In the genomic region with DNA sequence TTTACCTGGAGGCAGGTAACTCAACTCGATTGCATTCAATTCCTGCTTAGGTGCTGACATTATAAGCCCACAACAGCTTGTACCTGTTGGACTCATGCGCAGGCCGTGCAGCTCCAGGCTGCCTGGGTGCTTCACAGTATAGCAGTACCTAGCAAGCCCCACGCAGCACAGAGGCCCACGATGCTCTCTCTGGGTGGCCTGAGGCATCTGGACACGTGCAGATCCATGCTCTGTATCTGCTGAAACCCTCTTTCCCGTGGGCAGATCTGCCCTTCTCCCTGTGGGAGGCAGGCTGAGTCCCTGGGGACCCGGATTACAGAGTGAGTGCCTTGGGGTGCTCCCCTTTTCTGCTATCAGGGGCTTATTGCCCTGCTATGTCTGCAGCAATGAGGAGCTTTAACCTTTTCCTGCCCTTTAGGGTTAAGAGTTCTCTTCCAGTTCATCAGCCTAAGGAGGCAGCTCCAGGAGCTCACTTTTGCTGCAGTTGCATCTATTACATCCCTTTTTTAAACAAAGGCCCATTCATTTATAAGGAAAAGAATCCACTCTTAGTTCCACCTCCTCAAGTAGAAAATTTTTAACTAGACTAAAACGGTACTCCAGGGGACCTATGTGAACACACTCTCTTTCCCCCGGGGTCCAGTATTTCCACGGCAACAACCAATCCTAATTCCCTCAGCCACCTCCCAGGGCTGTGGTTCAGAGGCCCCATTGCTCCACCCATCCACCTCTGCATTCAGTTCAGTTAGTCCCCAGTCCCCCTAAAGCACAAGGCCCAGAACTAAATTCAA, we compare ENCODE assay signal across 14 cellular contexts. TPM values are rescaled to one million over a fixed set of nuclear protein-coding genes. Genes with fewer than 3 reads are reported as not detected.
DNase-seq lines count a peak whose midpoint lies in the region; ATAC-seq and TF ChIP-seq lines count a peak whose summit lies in the region.
"Had no signal": no experiment of that assay in that cellular context is flagged by ENCODE, and none has a peak within 500 bp of the region (broad histone marks: within the 10 kb centered on the region; RNA-seq: fewer than 3 reads in every experiment).

No MANE protein-coding gene starts in this region.

- no peaks in the 10 kb centered on the region for H3K27me3 Mint-ChIP-seq in T-helper 1 cell treated with Interleukin-12 subunit alpha and Interleukin-12 subunit beta and Interleukin-4 antibody, amounts not matched to agents 30 μg/mL and 1 μg/mL, for 36 hours (ENCODE audit: low read depth)

- H3K4me3 Mint-ChIP-seq in T-helper 1 cell treated with Interleukin-12 subunit alpha and Interleukin-12 subunit beta and Interleukin-4 antibody, amounts not matched to agents 30 μg/mL and 1 μg/mL, for 36 hours: no peak overlapping the region

- H3K36me3 Mint-ChIP-seq in T-helper 1 cell treated with Interleukin-12 subunit alpha and Interleukin-12 subunit beta and Interleukin-4 antibody, amounts not matched to agents 30 μg/mL and 1 μg/mL, for 36 hours (ENCODE audit: low read depth): peaks cover 29% of the 10 kb centered on the region

- ATAC-seq in sciatic nerve (peak; percentile 33), HG03565 (IDR thresholded peaks at IDR 0.05; ENCODE audit: unreplicated experiment) (no peak)
- ATAC-seq: left cardiac atrium had no signal

- H3K4me3 ChIP-seq in SJCRH30 (no peak overlapping the region), BE2C (ENCODE audit: low read depth, low read length) (no peak overlapping the region)
- no peak overlapping the region for H3K4me3 ChIP-seq in effector memory CD4-positive, alpha-beta T cell (ENCODE audit: insufficient read depth, low read depth, low read length, poor library complexity, severe bottlenecking)
- H3K4me3 ChIP-seq: ascending aorta, upper lobe of left lung had no signal

- H3K9me3 ChIP-seq in SJCRH30 (replicated peaks): no peaks in the 10 kb centered on the region; the same call in 1 of the 2 replicates
- no peaks in the 10 kb centered on the region for H3K9me3 ChIP-seq in effector memory CD4-positive, alpha-beta T cell (ENCODE audit: control insufficient read depth, low read length)
- no peaks in the 10 kb centered on the region for H3K9me3 ChIP-seq in BE2C
- H3K9me3 ChIP-seq: ascending aorta, upper lobe of left lung had no signal

- peak overlapping the region; percentile 16; the same call in 1 of the 2 replicates for H3K27ac ChIP-seq in SJCRH30
- H3K27ac ChIP-seq in effector memory CD4-positive, alpha-beta T cell (ENCODE audit: insufficient read depth, low read length, poor library complexity, severe bottlenecking): peak overlapping the region; percentile 43
- H3K27ac ChIP-seq: ascending aorta, upper lobe of left lung had no signal

- peaks cover 6% of the 10 kb centered on the region for H3K9me3 Mint-ChIP-seq in T-helper 1 cell treated with Interleukin-12 subunit alpha and Interleukin-12 subunit beta and Interleukin-4 antibody, amounts not matched to agents 30 μg/mL and 1 μg/mL, for 36 hours

- peak overlapping the region; percentile 12 for H3K27ac Mint-ChIP-seq in T-helper 1 cell treated with Interleukin-12 subunit alpha and Interleukin-12 subunit beta and Interleukin-4 antibody, amounts not matched to agents 30 μg/mL and 1 μg/mL, for 36 hours

- H3K27me3 ChIP-seq in SJCRH30: no peaks in the 10 kb centered on the region
- H3K27me3 ChIP-seq in effector memory CD4-positive, alpha-beta T cell (replicated peaks; ENCODE audit: control insufficient read depth, insufficient read depth, low read length, poor library complexity, severe bottlenecking): no peaks in the 10 kb centered on the region
- no peaks in the 10 kb centered on the region for H3K27me3 ChIP-seq in BE2C
- H3K27me3 ChIP-seq: ascending aorta, upper lobe of left lung had no signal

- H3K4me1 ChIP-seq in SJCRH30 (peaks cover 48% of the 10 kb centered on the region), BE2C (peaks cover 6% of the 10 kb centered on the region; the same call in 1 of the 2 replicates)
- peaks cover 63% of the 10 kb centered on the region for H3K4me1 ChIP-seq in effector memory CD4-positive, alpha-beta T cell (ENCODE audit: control insufficient read depth, insufficient read depth, low read length, poor library complexity, severe bottlenecking)

- DNase-seq in T-helper 1 cell (no peak), SJCRH30 (peak; percentile 39 to 62), sciatic nerve (ENCODE audit: low spot score) (peak; percentile 57), BE2C (no peak), amygdala (lab: John Stamatoyannopoulos, UW) (no peak)
- DNase-seq in effector memory CD4-positive, alpha-beta T cell: no peak
- DNase-seq: DMS79 treated with DMSO at 0.1 percent for 48 hours, KG1, left cardiac atrium, NCI-H2029 treated with DMSO at 0.1 percent for 48 hours had no signal

- intact Hi-C loops in sciatic nerve (cut with DNase I): no loop called here

- TF ChIP-seq CTCF in BE2C (IDR thresholded peaks at IDR 0.05; ENCODE audit: low read depth, low read length): no peak

- H3K36me3 ChIP-seq in SJCRH30 (no peaks in the 10 kb centered on the region), BE2C (no peaks in the 10 kb centered on the region)
- peaks cover 5% of the 10 kb centered on the region for H3K36me3 ChIP-seq in effector memory CD4-positive, alpha-beta T cell (ENCODE audit: control insufficient read depth, insufficient read depth, low read length)
- H3K36me3 ChIP-seq: ascending aorta had no signal

- peaks cover 62% of the 10 kb centered on the region for H3K4me1 Mint-ChIP-seq in T-helper 1 cell treated with Interleukin-12 subunit alpha and Interleukin-12 subunit beta and Interleukin-4 antibody, amounts not matched to agents 30 μg/mL and 1 μg/mL, for 36 hours (ENCODE audit: low read depth)

RNA-seq across cellular contexts. Expression of a gene that starts 19.3 kb away (rescaled TPM):
- 22.5 and 23.2 TPM in 2 replicates for total RNA-seq in SJCRH30 (2014; rRNA removed; shearing (Covaris generic))
- 81.2 TPM for total RNA-seq in sciatic nerve
- polyA plus RNA-seq in BE2C (2012; ENCODE audit: insufficient read depth, insufficient read length, low read depth): 0.25 TPM

Comparison
In these comparisons a context has a peak if more than half of its experiments do, and no peak if none do; other contexts are left out.
1. DNase-seq: peak in SJCRH30 (2 of 2) and sciatic nerve (single experiment); none in T-helper 1 cell (0 of 5), effector memory CD4-positive, alpha-beta T cell (0 of 3), BE2C (single experiment) and amygdala (0 of 56).